7 cellular contexts compared by ENCODE assay signal in genomic region chr19:17305517-17306284, GRCh38. TPM values are rescaled to one million over a fixed set of nuclear protein-coding genes. Genes with fewer than 3 reads are reported as not detected.
DNase-seq lines count a peak whose midpoint lies in the region; ATAC-seq and TF ChIP-seq lines count a peak whose summit lies in the region.

MRPL34 (plus strand) TSS chr19:17305872; CDS start chr19:17305893, 21 bp downstream.

- H4K20me1 ChIP-seq in hepatocyte (ENCODE audit: insufficient read depth, poor library complexity, severe bottlenecking), result no peaks in the 10 kb centered on the region

- peak within 1 kb of the TSS; percentile 40 for H2AFZ ChIP-seq in hepatocyte

- peak; percentile 99 for DNase-seq in NCI-H2029 (lab: John Stamatoyannopoulos, UW)
- DNase-seq in T-helper 9 cell, result peak; percentile 85
- DNase-seq in astrocyte of the hippocampus (ENCODE audit: low read depth, low spot score), result peak; percentile 99
- DNase-seq in hepatocyte (ENCODE audit: low spot score), result peak; percentile 99
- peak; percentile 97 for DNase-seq in retina

- no peaks in the 10 kb centered on the region for H3K9me3 ChIP-seq in hepatocyte (ENCODE audit: low read depth)

- H3K4me3 ChIP-seq in hepatocyte, result peak within 1 kb of the TSS; percentile 46

- peak; percentile 92 for TF ChIP-seq CTCF in hepatocyte (IDR thresholded peaks at IDR 0.05; ENCODE audit: poor library complexity)

- peak; percentile 58 for ATAC-seq in GM18502 (IDR thresholded peaks at IDR 0.05; ENCODE audit: poor library complexity, unreplicated experiment)
- peak; percentile 49 for ATAC-seq in HG02973 (IDR thresholded peaks at IDR 0.05; ENCODE audit: unreplicated experiment)

- WGBS in hepatocyte (ENCODE audit: low lambda C conversion rate, missing lambda C conversion rate), result under 1% methylated on average over 55 of the region's 55 CpGs

- peaks cover 38% of the 10 kb centered on the region for H3K79me2 ChIP-seq in hepatocyte

- H3K4me1 ChIP-seq in hepatocyte (ENCODE audit: insufficient read depth), result peaks cover 23% of the 10 kb centered on the region

- no peaks in the 10 kb centered on the region for H3K36me3 ChIP-seq in hepatocyte (replicated peaks; ENCODE audit: insufficient read depth, low read depth)

- peak within 1 kb of the TSS; percentile 94 for H3K4me2 ChIP-seq in hepatocyte

- no peaks in the 10 kb centered on the region for H3K9me2 ChIP-seq in hepatocyte (replicated peaks; ENCODE audit: insufficient read depth)

- H3K27ac ChIP-seq in hepatocyte, result peak within 1 kb of the TSS; percentile 84

- H3K27me3 ChIP-seq in hepatocyte, result no peaks in the 10 kb centered on the region

RNA-seq across cellular contexts. Expression of gene MRPL34, which starts in this region (rescaled TPM):
- total RNA-seq in hepatocyte, result 47.7 and 61.1 TPM in 2 replicates
- 113 and 131 TPM in 2 replicates for polyA plus RNA-seq in hepatocyte

Comparison
In these comparisons a context has a peak if more than half of its experiments do, and no peak if none do; other contexts are left out.
1. Peak in every context shown above with its lines: DNase-seq, ATAC-seq, H3K4me3 ChIP-seq and H3K27ac ChIP-seq.